In genomic region chr1:27775336-27775735, GRCh38 we compare ENCODE assay signal across 7 cellular contexts. TPM values are rescaled to one million over a fixed set of nuclear protein-coding genes. Genes with fewer than 3 reads are reported as not detected.
A peak's percentile ranks its signal among the peaks of the same experiment; 100 is the strongest.
DNase-seq lines count a peak whose midpoint lies in the region; ATAC-seq, FAIRE-seq and TF ChIP-seq lines count a peak whose summit lies in the region.
"Not testable (repeated sequence)": the region's sequence is repeated elsewhere in the genome, so short reads cannot be mapped to it uniquely, and the experiment has no call there.

No MANE protein-coding gene starts in this region.

- not testable (repeated sequence) for H3K4me3 Mint-ChIP-seq in CD4-positive, alpha-beta memory T cell; activated B cell treated with CpG ODN at 0.5 μM for 24 hours; activated naive CD8-positive, alpha-beta T cell; immature natural killer cell
- H3K4me3 Mint-ChIP-seq in HFFc6 (peak overlapping the region; percentile 99; the same call in 1 of the 2 replicates), neural crest cell (peak overlapping the region; percentile 3)

- not testable (repeated sequence) for DNase-seq in CD4-positive, alpha-beta memory T cell; HFFc6; activated B cell treated with CpG ODN at 0.5 μM for 24 hours; immature natural killer cell; neural crest cell (ENCODE audit: low read depth, low spot score)
- peak; percentile 20 for DNase-seq in bronchial epithelial cell (ENCODE audit: low read depth)

- not testable (repeated sequence) for FAIRE-seq in bronchial epithelial cell (lab: Jason Lieb, UNC)

- H3K27me3 Mint-ChIP-seq in CD4-positive, alpha-beta memory T cell; HFFc6 (ENCODE audit: insufficient read depth); activated B cell treated with CpG ODN at 0.5 μM for 24 hours; activated naive CD8-positive, alpha-beta T cell; immature natural killer cell (ENCODE audit: low read depth in 3 of 3); neural crest cell (ENCODE audit: low read depth): not testable (repeated sequence)

- H3K36me3 Mint-ChIP-seq in CD4-positive, alpha-beta memory T cell, result peaks cover 0 to 18% of the 10 kb centered on the region in 2 donors
- not testable (repeated sequence) for H3K36me3 Mint-ChIP-seq in HFFc6 (ENCODE audit: low read depth); activated naive CD8-positive, alpha-beta T cell; immature natural killer cell; neural crest cell (ENCODE audit: low read depth)
- peaks cover 29% of the 10 kb centered on the region for H3K36me3 Mint-ChIP-seq in activated B cell treated with CpG ODN at 0.5 μM for 24 hours (ENCODE audit: low read depth)

- POLR2A ChIA-PET in CD4-positive, alpha-beta memory T cell (lab: Charles Lee; ENCODE audit: partially characterized antibody), result interaction anchor here (3.7 kb wide), 1 partner anchor 50 kb away, joined by 50 read pairs; the partner anchor contains the start of gene FAM76A
- POLR2A ChIA-PET in activated B cell treated with CpG ODN at 0.5 μM for 24 hours (lab: Charles Lee), result interaction anchor here (0.6 kb wide), 1 partner anchor 13 kb away, joined by 3 read pairs; no protein-coding TSS in a partner anchor

- H3K9me3 Mint-ChIP-seq in CD4-positive, alpha-beta memory T cell; HFFc6; activated B cell treated with CpG ODN at 0.5 μM for 24 hours; activated naive CD8-positive, alpha-beta T cell (ENCODE audit: low read depth); immature natural killer cell; neural crest cell: not testable (repeated sequence)

- CTCF ChIA-PET in CD4-positive, alpha-beta memory T cell (lab: Charles Lee; ENCODE audit: partially characterized antibody), result interaction anchor here (1.0 kb wide), 1 partner anchor 778 kb away, joined by 4 read pairs; no protein-coding TSS in a partner anchor
- CTCF ChIA-PET in activated B cell treated with CpG ODN at 0.5 μM for 24 hours (lab: Charles Lee), result interaction anchor here (1.0 kb wide), 1 partner anchor 12 kb away, joined by 3 read pairs; no protein-coding TSS in a partner anchor

- peaks cover 27 to 46% (median 32%) of the 10 kb centered on the region in 4 donors for H3K4me1 Mint-ChIP-seq in CD4-positive, alpha-beta memory T cell
- H3K4me1 Mint-ChIP-seq in HFFc6 (ENCODE audit: low read depth), result peaks cover 46% of the 10 kb centered on the region
- H3K4me1 Mint-ChIP-seq in activated B cell treated with CpG ODN at 0.5 μM for 24 hours, result peaks cover 45% of the 10 kb centered on the region
- peaks cover 37% of the 10 kb centered on the region for H3K4me1 Mint-ChIP-seq in activated naive CD8-positive, alpha-beta T cell (ENCODE audit: low read depth)
- H3K4me1 Mint-ChIP-seq in immature natural killer cell, result peaks cover 19 to 40% of the 10 kb centered on the region in 2 donors
- peaks cover 14% of the 10 kb centered on the region for H3K4me1 Mint-ChIP-seq in neural crest cell

- not testable (repeated sequence) for H3K27me3 ChIP-seq in CD4-positive, alpha-beta memory T cell (ENCODE audit: insufficient read depth, low read length); bronchial epithelial cell (ENCODE audit: control insufficient read depth, insufficient read depth, low read length)

- H3K27ac ChIP-seq in CD4-positive, alpha-beta memory T cell (ENCODE audit: low read depth, low read length), result not testable (repeated sequence)

- intact Hi-C loops in CD4-positive, alpha-beta memory T cell (cut with micrococcal nuclease); activated B cell treated with CpG ODN at 0.5 μM for 24 hours (cut with micrococcal nuclease): not testable (repeated sequence)

- TF ChIP-seq CTCF in HFFc6 (IDR thresholded peaks at IDR 0.05); activated B cell treated with CpG ODN at 0.5 μM for 24 hours (IDR thresholded peaks at IDR 0.05); bronchial epithelial cell (IDR thresholded peaks at IDR 0.05; ENCODE audit: insufficient read depth, low read length, severe bottlenecking); neural crest cell (conservative IDR thresholded peaks at IDR 0.05): not testable (repeated sequence)

- H3K27ac Mint-ChIP-seq in CD4-positive, alpha-beta memory T cell, result peak overlapping the region in 6 of 7 donors; percentile 30 to 83 (median 38)
- not testable (repeated sequence) for H3K27ac Mint-ChIP-seq in HFFc6; neural crest cell (ENCODE audit: unreplicated experiment)
- peak overlapping the region; percentile 35 for H3K27ac Mint-ChIP-seq in activated B cell treated with CpG ODN at 0.5 μM for 24 hours
- H3K27ac Mint-ChIP-seq in activated naive CD8-positive, alpha-beta T cell, result peak overlapping the region; percentile 84
- H3K27ac Mint-ChIP-seq in immature natural killer cell, result peak overlapping the region in 4 of 6 donors; percentile 5 to 80 (median 15)

- not testable (repeated sequence) for H3K9me3 ChIP-seq in CD4-positive, alpha-beta memory T cell (ENCODE audit: control insufficient read depth in 1 of 2, low read length in 2 of 2)

- ATAC-seq in activated B cell treated with CpG ODN at 0.5 μM for 24 hours (ENCODE audit: low read depth), result not testable (repeated sequence)

- H3K4me1 ChIP-seq in CD4-positive, alpha-beta memory T cell (ENCODE audit: insufficient read depth, low read length), result peaks cover 32% of the 10 kb centered on the region

- H3K36me3 ChIP-seq in CD4-positive, alpha-beta memory T cell (ENCODE audit: insufficient read depth, low read length); bronchial epithelial cell (ENCODE audit: control insufficient read depth, insufficient read depth, low read length): not testable (repeated sequence)

- not testable (repeated sequence) for H3K4me3 ChIP-seq in CD4-positive, alpha-beta memory T cell (ENCODE audit: low read length in 2 of 2); bronchial epithelial cell (ENCODE audit: low read depth, low read length)

RNA-seq across cellular contexts. Expression of gene STX12, which starts 2.3 kb away (rescaled TPM):
- total RNA-seq in CD4-positive, alpha-beta memory T cell, result 10 to 100 TPM; 25.2 to 27.5 TPM
- 10 to 100 TPM; 13.7 to 17.8 TPM for polyA plus RNA-seq in CD4-positive, alpha-beta memory T cell
- total RNA-seq in HFFc6 (2021; fragmentation: NEBNext Ultra II Directional; extraction: Animal tissue kit (Norgen Biotek cat#: 25700)), result 10 to 100 TPM; 38.6 to 58.1 (median 46.2) TPM
- total RNA-seq in activated B cell treated with CpG ODN at 0.5 μM for 24 hours, result 33.5 and 42.4 TPM in 2 replicates
- total RNA-seq in bronchial epithelial cell, result 29.7 and 36.2 TPM in 2 replicates
- polyA plus RNA-seq in immature natural killer cell, result 10 to 100 TPM in 2 of 3 donors, 1 to 10 TPM in 1; 7.9 to 12.9 (median 12.4) TPM
- 26.5 and 26.9 TPM in 2 replicates for total RNA-seq in neural crest cell

RNA-seq across cellular contexts. Expression of gene FAM76A, which starts 49.6 kb away (rescaled TPM):
- 10 to 100 TPM; 22.8 to 26.0 TPM for total RNA-seq in CD4-positive, alpha-beta memory T cell
- 10 to 100 TPM in 1 of 2 donors, 1 to 10 TPM in 1; 3.1 to 10.3 TPM for polyA plus RNA-seq in CD4-positive, alpha-beta memory T cell
- 1 to 10 TPM; 6.7 to 9.2 (median 7.8) TPM for total RNA-seq in HFFc6 (2021; fragmentation: NEBNext Ultra II Directional; extraction: Animal tissue kit (Norgen Biotek cat#: 25700))
- total RNA-seq in activated B cell treated with CpG ODN at 0.5 μM for 24 hours, result 14.9 and 19.3 TPM in 2 replicates
- 12.6 and 14.7 TPM in 2 replicates for total RNA-seq in bronchial epithelial cell
- polyA plus RNA-seq in immature natural killer cell, result 1 to 10 TPM; 2.2 to 8.1 (median 7.5) TPM
- total RNA-seq in neural crest cell, result 12.4 and 13.8 TPM in 2 replicates

RNA-seq across cellular contexts. Expression of gene PPP1R8, which starts 55.2 kb away (rescaled TPM):
- 10 to 100 TPM; 40.8 to 45.8 TPM for total RNA-seq in CD4-positive, alpha-beta memory T cell
- 10 to 100 TPM; 27.8 to 39.2 TPM for polyA plus RNA-seq in CD4-positive, alpha-beta memory T cell
- 10 to 100 TPM; 38.1 to 45.3 (median 39.1) TPM for total RNA-seq in HFFc6 (2021; fragmentation: NEBNext Ultra II Directional; extraction: Animal tissue kit (Norgen Biotek cat#: 25700))
- 48.3 and 52.0 TPM in 2 replicates for total RNA-seq in activated B cell treated with CpG ODN at 0.5 μM for 24 hours
- total RNA-seq in bronchial epithelial cell, result 46.7 and 51.9 TPM in 2 replicates
- polyA plus RNA-seq in immature natural killer cell, result 10 to 100 TPM; 37.7 to 51.1 (median 45.1) TPM
- 66.1 and 70.4 TPM in 2 replicates for total RNA-seq in neural crest cell
